Comparison of ENCODE assay signal across 7 cellular contexts in genomic region chr6:141077355-141078333, GRCh38.
DNase-seq lines count a peak whose midpoint lies in the region; ATAC-seq and TF ChIP-seq lines count a peak whose summit lies in the region.

No MANE protein-coding gene starts in this region.

- H3K27ac Mint-ChIP-seq in activated T-helper 17 cell treated with anti-CD3 and anti-CD28 coated beads, Interleukin-2, amount 50 U/mL, for 72 hours = no peak overlapping the region
- peak overlapping the region; percentile 89 for H3K27ac Mint-ChIP-seq in neural crest cell (ENCODE audit: unreplicated experiment)

- H3K36me3 Mint-ChIP-seq in activated T-helper 17 cell treated with anti-CD3 and anti-CD28 coated beads, Interleukin-2, amount 50 U/mL, for 72 hours (ENCODE audit: low read depth) = no peaks in the 10 kb centered on the region
- H3K36me3 Mint-ChIP-seq in neural crest cell (ENCODE audit: low read depth) = peaks cover 22% of the 10 kb centered on the region

- no peaks in the 10 kb centered on the region for H3K4me1 Mint-ChIP-seq in activated T-helper 17 cell treated with anti-CD3 and anti-CD28 coated beads, Interleukin-2, amount 50 U/mL, for 72 hours
- peaks cover 8% of the 10 kb centered on the region for H3K4me1 Mint-ChIP-seq in neural crest cell

- DNase-seq in H4 (ENCODE audit: low spot score) (peak; percentile 57), neural crest cell (ENCODE audit: low read depth, low spot score) (peak; percentile 36), inferior parietal cortex (ENCODE audit: extremely low spot score) (no peak)

- H3K4me3 Mint-ChIP-seq in activated T-helper 17 cell treated with anti-CD3 and anti-CD28 coated beads, Interleukin-2, amount 50 U/mL, for 72 hours = no peak overlapping the region
- no peak overlapping the region for H3K4me3 Mint-ChIP-seq in neural crest cell

- ATAC-seq in GM18520 (IDR thresholded peaks at IDR 0.05; ENCODE audit: unreplicated experiment) (peak; percentile 71), HG03108 (IDR thresholded peaks at IDR 0.05; ENCODE audit: unreplicated experiment) (no peak)
- peak; percentile 47 for ATAC-seq in activated T-helper 17 cell treated with anti-CD3 and anti-CD28 coated beads, Interleukin-2, amount 50 U/mL, for 72 hours (replicated peaks)

- H3K27me3 Mint-ChIP-seq in activated T-helper 17 cell treated with anti-CD3 and anti-CD28 coated beads, Interleukin-2, amount 50 U/mL, for 72 hours = peaks cover 4% of the 10 kb centered on the region
- no peaks in the 10 kb centered on the region for H3K27me3 Mint-ChIP-seq in neural crest cell (ENCODE audit: low read depth)

- no peak for TF ChIP-seq EP300 in Ishikawa (IDR thresholded peaks at IDR 0.05; ENCODE audit: borderline replicate concordance)

- H3K9me3 Mint-ChIP-seq in activated T-helper 17 cell treated with anti-CD3 and anti-CD28 coated beads, Interleukin-2, amount 50 U/mL, for 72 hours = no peaks in the 10 kb centered on the region
- peaks cover 25% of the 10 kb centered on the region for H3K9me3 Mint-ChIP-seq in neural crest cell

- peak; percentile 8; the same call in 1 of the 2 replicates for TF ChIP-seq RAD21 in Ishikawa (IDR thresholded peaks at IDR 0.05; ENCODE audit: low read depth)

- peak; percentile 54 for TF ChIP-seq CTCF in neural crest cell (conservative IDR thresholded peaks at IDR 0.05)

TF ChIP-seq in Ishikawa, 13 proteins besides CTCF, POLR2A, EP300 and RAD21:
- TF ChIP-seq NFIC (IDR thresholded peaks at IDR 0.05) = no peak
- no peak for TF ChIP-seq ZBTB7A (IDR thresholded peaks at IDR 0.05; ENCODE audit: low read depth)
- no peak for TF ChIP-seq USF1 (IDR thresholded peaks at IDR 0.05)
- no peak for TF ChIP-seq TEAD4 (IDR thresholded peaks at IDR 0.05)
- TF ChIP-seq EGR1 (IDR thresholded peaks at IDR 0.05) = no peak
- TF ChIP-seq MAX (IDR thresholded peaks at IDR 0.05) = no peak
- TF ChIP-seq REST (IDR thresholded peaks at IDR 0.05; ENCODE audit: low read depth) = no peak
- no peak for TF ChIP-seq CREB1 (IDR thresholded peaks at IDR 0.05; ENCODE audit: low read depth)
- no peak for TF ChIP-seq TAF1 (IDR thresholded peaks at IDR 0.05; ENCODE audit: low read depth)
- TF ChIP-seq FOXM1 (IDR thresholded peaks at IDR 0.05; ENCODE audit: borderline replicate concordance, low read depth) = no peak
- no peak for TF ChIP-seq CEBPB (IDR thresholded peaks at IDR 0.05)
- no peak for TF ChIP-seq TCF12 (IDR thresholded peaks at IDR 0.05; ENCODE audit: low read depth)
- no peak for TF ChIP-seq YY1 (IDR thresholded peaks at IDR 0.05; ENCODE audit: low read depth)
TF ChIP-seq in Ishikawa: peak in this region for 0.
